Comparison of ENCODE assay signal across 27 cellular contexts in the genomic region with DNA sequence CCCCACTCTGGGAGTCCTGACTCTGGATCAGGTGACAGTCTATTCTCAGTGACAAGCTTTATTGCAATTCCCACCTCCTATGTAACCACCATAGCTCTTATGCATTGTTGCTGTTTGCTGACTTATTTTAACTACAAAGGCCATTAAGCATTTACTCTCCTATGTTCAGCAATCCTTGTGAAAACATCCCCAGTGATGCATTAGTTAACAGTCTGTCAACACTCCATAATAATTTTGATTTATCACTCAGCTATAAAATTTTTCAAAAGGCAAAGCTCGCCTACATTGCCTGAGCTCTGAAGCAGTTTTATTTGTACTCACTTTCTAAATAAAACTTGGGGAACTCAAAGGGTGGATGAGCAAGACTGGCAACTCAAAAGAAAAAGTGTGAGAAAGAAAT.
"Had no signal": no experiment of that assay in that cellular context is flagged by ENCODE, and none has a peak within 500 bp of the region (broad histone marks: within the 10 kb centered on the region; RNA-seq: fewer than 3 reads in every experiment).

No MANE protein-coding gene starts in this region.

- H3K27me3 ChIP-seq: colonic mucosa, foreskin keratinocyte, left lung, ovary, right lobe of liver, suprapubic skin, transverse colon, upper lobe of right lung, uterus had no signal

- ATAC-seq: esophagus mucosa; foreskin keratinocyte; left lung; naive thymus-derived CD8-positive, alpha-beta T cell; right lobe of liver; stimulated activated naive CD8-positive, alpha-beta T cell treated with anti-CD3 and anti-CD28 coated beads, Interleukin-15, amount 100 ng/mL, for 72 hours; upper lobe of right lung had no signal

- DNase-seq: colonic mucosa; effector CD8-positive, alpha-beta T cell; endodermal cell; foreskin keratinocyte; left lung; mammary epithelial cell; mesendoderm; midbrain; naive thymus-derived CD8-positive, alpha-beta T cell; nephron progenitor cell; nucleus accumbens; ovary; retina; right lobe of liver; stimulated activated CD4-positive, alpha-beta T cell treated with anti-CD3 and anti-CD28 coated beads, Interleukin-12 subunit alpha, Interleukin-12 subunit beta, amount 100 ng/mL, for 4 hours; stimulated activated CD4-positive, alpha-beta T cell treated with anti-CD3 and anti-CD28 coated beads, Interleukin-1b, Interleukin-23, amount 100 ng/mL, for 48 hours; stimulated activated CD4-positive, alpha-beta T cell treated with anti-CD3 and anti-CD28 coated beads, Interleukin-4, amount 100 ng/mL, for 1 hour; stimulated activated CD8-positive, alpha-beta memory T cell treated with anti-CD3 and anti-CD28 coated beads, Interleukin-4, amount 100 ng/mL, for 48 hours; stimulated activated naive CD4-positive, alpha-beta T cell; stimulated activated naive CD8-positive, alpha-beta T cell treated with anti-CD3 and anti-CD28 coated beads, Interleukin-15, amount 100 ng/mL, for 72 hours; transverse colon; upper lobe of right lung; uterus had no signal

- H3K4me2 ChIP-seq: smooth muscle cell had no signal

- H3K36me3 ChIP-seq: colonic mucosa, left lung, ovary, right lobe of liver, suprapubic skin, transverse colon, upper lobe of right lung, uterus had no signal

- H3K27ac ChIP-seq: colonic mucosa, epithelial cell of prostate, foreskin keratinocyte, left lung, ovary, right lobe of liver, suprapubic skin, transverse colon, upper lobe of right lung, uterus had no signal

- H3K4me3 ChIP-seq: colonic mucosa, left lung, ovary, right lobe of liver, smooth muscle cell, suprapubic skin, transverse colon, upper lobe of right lung, uterus had no signal

- H3K4me1 ChIP-seq: colonic mucosa, foreskin keratinocyte, left lung, right lobe of liver, suprapubic skin, transverse colon, upper lobe of right lung, uterus had no signal

- H3K9me3 ChIP-seq: colonic mucosa, left lung, ovary, right lobe of liver, suprapubic skin, transverse colon, upper lobe of right lung, uterus had no signal
